Comparison of ENCODE assay signal across 16 cellular contexts in the genomic region with DNA sequence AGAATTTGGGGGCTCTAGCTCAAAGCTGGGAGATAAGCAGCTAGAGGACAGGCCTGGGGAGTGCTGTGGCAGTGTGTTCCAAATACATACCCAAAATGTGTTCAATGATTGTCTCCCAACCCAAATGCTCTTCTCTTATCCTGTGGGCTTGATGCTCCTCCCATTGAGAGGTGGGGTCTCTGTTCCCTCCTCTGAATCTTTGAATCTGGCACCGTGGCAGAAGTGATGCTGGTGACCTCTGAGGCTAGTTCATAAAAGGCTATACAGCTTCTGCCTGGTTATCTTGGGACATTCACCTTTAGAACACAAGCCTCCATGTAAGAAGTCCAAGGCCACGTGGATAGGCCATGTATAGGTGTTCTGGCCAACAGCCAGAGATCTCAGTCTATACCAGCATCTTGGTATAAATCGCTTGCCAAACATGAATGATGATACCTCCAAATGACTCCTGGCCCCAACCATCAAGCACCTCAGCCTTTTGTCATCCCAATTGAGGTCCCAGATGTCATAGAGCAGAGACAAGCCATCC. TPM values are rescaled to one million over a fixed set of nuclear protein-coding genes. Genes with fewer than 3 reads are reported as not detected.
DNase-seq lines count a peak whose midpoint lies in the region; ATAC-seq, FAIRE-seq and TF ChIP-seq lines count a peak whose summit lies in the region.
"Had no signal": no experiment of that assay in that cellular context is flagged by ENCODE, and none has a peak within 500 bp of the region (broad histone marks: within the 10 kb centered on the region; RNA-seq: fewer than 3 reads in every experiment).

No MANE protein-coding gene starts in this region.

- H3K79me2 ChIP-seq in HepG2 (ENCODE audit: insufficient read depth, low read length) = peaks cover under 1% of the 10 kb centered on the region

- no peak overlapping the region for H3K27ac ChIP-seq in HepG2 (ENCODE audit: extremely low read length, insufficient read depth, low read length)
- no peak overlapping the region for H3K27ac ChIP-seq in right lobe of liver
- no peak overlapping the region for H3K27ac ChIP-seq in endodermal cell (ENCODE audit: low read depth, low read length)
- H3K27ac ChIP-seq in spleen = no peak overlapping the region
- H3K27ac ChIP-seq: BLaER1 had no signal

- CTCF ChIA-PET in HepG2 (lab: Yijun Ruan, JAX; ENCODE audit: low intra/inter-chr PET ratio, low total read pairs) = no interaction called here

- no peak for FAIRE-seq in HepG2 (lab: Jason Lieb, UNC)
- FAIRE-seq: H1 had no signal

- POLR2A ChIA-PET in HepG2 (lab: Yijun Ruan, JAX) = interaction anchor here (1.0 to 2.8 kb wide), 2 partner anchors 93 to 194 kb away, joined by 3 to 18 read pairs; a partner anchor contains a TSS

- H3K4me2 ChIP-seq in HepG2 (ENCODE audit: low read depth, low read length) = no peak overlapping the region
- H3K4me2 ChIP-seq: BLaER1 had no signal

- TF ChIP-seq CTCF in HepG2 (CRISPR knock-in tag; IDR thresholded peaks at IDR 0.05) (no peak), right lobe of liver (IDR thresholded peaks at IDR 0.05) (no peak), endodermal cell (conservative IDR thresholded peaks at IDR 0.05) (no peak), spleen (IDR thresholded peaks at IDR 0.05 in 8 of 11, conservative IDR thresholded peaks at IDR 0.05 in 3 of 11) (no peak)

- no peaks in the 10 kb centered on the region for H3K9me3 Mint-ChIP-seq in endodermal cell
- H3K9me3 Mint-ChIP-seq: CD4-positive, alpha-beta memory T cell; H9 had no signal

- peaks cover 15% of the 10 kb centered on the region for H3K36me3 Mint-ChIP-seq in endodermal cell (ENCODE audit: low read depth)

- in situ Hi-C loops in HepG2 (cut with HindIII; ENCODE audit: extremely low pct_ligation_motif_present, low pct_unique_long_range_greater_than_20kb) = no loop called here

- H3K9ac ChIP-seq in HepG2 (ENCODE audit: insufficient read depth, low read depth, low read length) = no peak overlapping the region
- H3K9ac ChIP-seq in endodermal cell (ENCODE audit: extremely low read depth, low read length, poor library complexity, severe bottlenecking) = no peak overlapping the region
- H3K9ac ChIP-seq: BLaER1 had no signal

- H3K27me3 ChIP-seq in HepG2 (ENCODE audit: control insufficient read depth in 1 of 2, insufficient read depth in 2 of 2, low read length in 2 of 2) (no peaks in the 10 kb centered on the region), right lobe of liver (no peaks in the 10 kb centered on the region), endodermal cell (ENCODE audit: control insufficient read depth, insufficient read depth, low read length, poor library complexity, severe bottlenecking) (no peaks in the 10 kb centered on the region), spleen (replicated peaks in 1 of 7) (no peaks in the 10 kb centered on the region)
- H3K27me3 ChIP-seq: BLaER1 had no signal

- H3K4me1 ChIP-seq in HepG2 (ENCODE audit: insufficient read depth, low read length) (peaks cover 44% of the 10 kb centered on the region), right lobe of liver (peaks cover 0 to 8% (median 2%) of the 10 kb centered on the region in 4 donors), endodermal cell (ENCODE audit: control insufficient read depth, insufficient read depth, low read length) (no peaks in the 10 kb centered on the region), spleen (no peaks in the 10 kb centered on the region)
- H3K4me1 ChIP-seq: BLaER1 had no signal

- no peak overlapping the region for H2AFZ ChIP-seq in HepG2 (ENCODE audit: low read length)

- no peak overlapping the region for H3K4me3 Mint-ChIP-seq in endodermal cell
- H3K4me3 Mint-ChIP-seq: CD14-positive monocyte; CD4-positive, alpha-beta memory T cell; H9 had no signal

- TF ChIP-seq EP300 in HepG2 (IDR thresholded peaks at IDR 0.05; ENCODE audit: low read depth in 2 of 2, low read length in 2 of 2) (no peak), HepG2 (CRISPR knock-in tag; IDR thresholded peaks at IDR 0.05; ENCODE audit: borderline replicate concordance) (no peak; the same call in 1 of the 2 replicates)

- 35% methylated on average over 3 of the region's 3 CpGs for WGBS in HepG2 (ENCODE audit: low lambda C conversion rate)
- 60% methylated on average over 1 of the region's 3 CpGs for WGBS in right lobe of liver (ENCODE audit: insufficient coverage, low coverage, low lambda C conversion rate, missing lambda C conversion rate)
- 60 to 82% methylated on average over 3 of the region's 3 CpGs for WGBS in endodermal cell (ENCODE audit: insufficient coverage in 1 of 2, insufficient read length in 1 of 2), 2 experiments
- WGBS in spleen, 5 donors = 71 to 83% (median 81%) methylated on average over 3 of the region's 3 CpGs

- DNase-seq in HepG2 (ENCODE audit: low spot score) (no peak), right lobe of liver (no peak), endodermal cell (peak; percentile 33), spleen (peak; percentile 6), posterior cingulate gyrus (no peak), NCI-H1436 (lab: John Stamatoyannopoulos, UW) (no peak)
- DNase-seq: 8988T; CD4-positive, alpha-beta memory T cell; DMS153; DMS79; GDM1; H9 had no signal

- no peak overlapping the region for H3K27ac Mint-ChIP-seq in endodermal cell
- H3K27ac Mint-ChIP-seq: CD14-positive monocyte, H9 had no signal

- H3K36me3 ChIP-seq in HepG2 (replicated peaks in 1 of 2; ENCODE audit: control insufficient read depth in 1 of 2, insufficient read depth in 2 of 2, low read length in 2 of 2) = peaks cover 6 to 13% of the 10 kb centered on the region in 2 experiments; a peak in 3 of 5 replicates
- H3K36me3 ChIP-seq in right lobe of liver = peaks cover 0 to 5% (median 0%) of the 10 kb centered on the region in 4 donors
- peaks cover 10% of the 10 kb centered on the region for H3K36me3 ChIP-seq in endodermal cell (ENCODE audit: control insufficient read depth, insufficient read depth, low read length)
- peaks cover 0 to 27% (median 17%) of the 10 kb centered on the region in 6 donors for H3K36me3 ChIP-seq in spleen

- no peak overlapping the region for H3K4me3 ChIP-seq in HepG2 (replicated peaks in 1 of 3; ENCODE audit: insufficient read depth in 1 of 3, low read depth in 2 of 3, low read length in 3 of 3)
- H3K4me3 ChIP-seq in right lobe of liver = no peak overlapping the region
- no peak overlapping the region for H3K4me3 ChIP-seq in endodermal cell (ENCODE audit: low read length)
- H3K4me3 ChIP-seq in spleen = no peak overlapping the region
- H3K4me3 ChIP-seq: BLaER1 had no signal

- TF ChIP-seq POLR2A in HepG2 (IDR thresholded peaks at IDR 0.05; ENCODE audit: insufficient read depth in 1 of 2, low read depth in 2 of 2, low read length in 2 of 2) = no peak
- no peak for TF ChIP-seq POLR2A in right lobe of liver (IDR thresholded peaks at IDR 0.05)
- no peak for TF ChIP-seq POLR2A in spleen (IDR thresholded peaks at IDR 0.05)

- no peaks in the 10 kb centered on the region for H3K27me3 Mint-ChIP-seq in endodermal cell (ENCODE audit: insufficient read depth)
- H3K27me3 Mint-ChIP-seq: CD4-positive, alpha-beta memory T cell had no signal

- H3K4me1 Mint-ChIP-seq in endodermal cell = no peaks in the 10 kb centered on the region

- no peaks in the 10 kb centered on the region for H3K9me3 ChIP-seq in HepG2 (ENCODE audit: low read length)
- H3K9me3 ChIP-seq in right lobe of liver = no peaks in the 10 kb centered on the region
- H3K9me3 ChIP-seq in endodermal cell (ENCODE audit: control insufficient read depth, low read length) = no peaks in the 10 kb centered on the region
- H3K9me3 ChIP-seq in spleen = no peaks in the 10 kb centered on the region
- H3K9me3 ChIP-seq: BLaER1 had no signal

- H4K20me1 ChIP-seq in HepG2 (ENCODE audit: insufficient read depth, low read length) = no peaks in the 10 kb centered on the region
- H4K20me1 ChIP-seq: BLaER1 had no signal

- BruUV-seq in HepG2 (replicated peaks; lab: Mats Ljungman, UMichigan) = no TSS peak

- no peak for ATAC-seq in HepG2
- ATAC-seq in right lobe of liver = no peak
- no peak for ATAC-seq in GM21786 (IDR thresholded peaks at IDR 0.05; ENCODE audit: unreplicated experiment)

- no peak for TF ChIP-seq RAD21 in HepG2 (CRISPR knock-in tag; IDR thresholded peaks at IDR 0.05)

- intact Hi-C loops in HepG2 (cut with micrococcal nuclease; ENCODE audit: unreplicated experiment) = no loop called here
- intact Hi-C loops in right lobe of liver (cut with DNase I) = no loop called here
- intact Hi-C loops in spleen (cut with DNase I; ENCODE audit: low total_unique reads) = no loop called here
- intact Hi-C loops in posterior cingulate gyrus (cut with DNase I) = no loop called here

TF ChIP-seq in HepG2, 621 proteins besides CTCF, POLR2A, EP300 and RAD21 (continues in another document):
- no peak for TF ChIP-seq AHR (CRISPR knock-in tag; IDR thresholded peaks at IDR 0.05)

RNA-seq across cellular contexts. Expression of a gene that starts 15.9 kb away (rescaled TPM):
- 66.2 and 76.9 TPM in 2 replicates for total RNA-seq in HepG2 (2016; rRNA removed; fragmentation: Illumina TruSeq; extraction: Trizol)
- total RNA-seq in HepG2 (2016; cell fraction: cytosol; rRNA removed; fragmentation: Illumina TruSeq; extraction: Trizol; ENCODE audit: low read depth) = 59.0 and 62.0 TPM in 2 replicates
- total RNA-seq in HepG2 (2016; cell fraction: insoluble cytoplasmic fraction; rRNA removed; fragmentation: Illumina TruSeq; extraction: Trizol) = 56.5 and 69.8 TPM in 2 replicates
- 143 and 144 TPM in 2 replicates for total RNA-seq in HepG2 (2016; cell fraction: membrane; rRNA removed; fragmentation: Illumina TruSeq; extraction: Trizol)
- total RNA-seq in HepG2 (2016; cell fraction: nucleus; rRNA removed; fragmentation: Illumina TruSeq; extraction: Trizol) = 31.9 and 37.0 TPM in 2 replicates
- polyA plus RNA-seq in HepG2 (2011; rRNA removed) = 8.7 and 11.9 TPM in 2 replicates
- polyA plus RNA-seq in HepG2 (2011; cell fraction: cytosol; rRNA removed) = 8.2 and 15.1 TPM in 2 replicates
- polyA plus RNA-seq in HepG2 (2011; cell fraction: nucleus; rRNA removed) = 11.9 and 16.1 TPM in 2 replicates
- 13.6 and 29.5 TPM in 2 replicates for polyA plus RNA-seq in HepG2 (2012)
- 102 and 115 TPM in 2 replicates for polyA plus RNA-seq in HepG2 (2016; cell fraction: cytosol; fragmentation: Illumina TruSeq; extraction: Trizol; ENCODE audit: low read depth)
- 97.7 and 135 TPM in 2 replicates for polyA plus RNA-seq in HepG2 (2016; cell fraction: insoluble cytoplasmic fraction; fragmentation: Illumina TruSeq; extraction: Trizol; ENCODE audit: low read depth)
- 207 and 227 TPM in 2 replicates for polyA plus RNA-seq in HepG2 (2016; cell fraction: membrane; fragmentation: Illumina TruSeq; extraction: Trizol; ENCODE audit: low read depth)
- 95.0 and 101 TPM in 2 replicates for polyA plus RNA-seq in HepG2 (2016; cell fraction: nucleus; fragmentation: Illumina TruSeq; extraction: Trizol; ENCODE audit: insufficient read depth, low read depth)
- polyA minus RNA-seq in HepG2 (2011; rRNA and poly(A)+ RNA removed; ENCODE audit: low replicate concordance) = 22.9 and 110 TPM in 2 replicates
- 11.1 and 17.9 TPM in 2 replicates for polyA minus RNA-seq in HepG2 (2011; cell fraction: cytosol; rRNA and poly(A)+ RNA removed)
- polyA minus RNA-seq in HepG2 (2011; cell fraction: nucleus; rRNA and poly(A)+ RNA removed) = 5.3 and 8.1 TPM in 2 replicates
- total RNA-seq in right lobe of liver = 1 to 10 TPM in 3 of 6 experiments, under 1 TPM in 2, not detected in 1; 0.44 to 3.5 (median 1.8) TPM
- total RNA-seq in endodermal cell = 100 to 1,000 TPM; 139 to 182 TPM
- polyA plus RNA-seq in endodermal cell (2013, experiment 1 of 2) = 93.4 TPM
- 93.2 TPM for polyA plus RNA-seq in endodermal cell (2013, experiment 2 of 2)
- 10 to 100 TPM in 5 of 7 donors, 1 to 10 TPM in 2; 8.2 to 55.2 (median 25.3) TPM for total RNA-seq in spleen
- 10 to 100 TPM; 17.8 to 60.0 (median 31.5) TPM for polyA plus RNA-seq in spleen

Comparison
In these comparisons a context has a peak if more than half of its experiments do, and no peak if none do; other contexts are left out.
1. DNase-seq: peak in endodermal cell (single experiment) and spleen (single experiment); none in HepG2 (single experiment), right lobe of liver (0 of 3), posterior cingulate gyrus (0 of 10) and NCI-H1436 (single experiment).